Comparison of ENCODE assay signal across 8 cellular contexts in the genomic region with DNA sequence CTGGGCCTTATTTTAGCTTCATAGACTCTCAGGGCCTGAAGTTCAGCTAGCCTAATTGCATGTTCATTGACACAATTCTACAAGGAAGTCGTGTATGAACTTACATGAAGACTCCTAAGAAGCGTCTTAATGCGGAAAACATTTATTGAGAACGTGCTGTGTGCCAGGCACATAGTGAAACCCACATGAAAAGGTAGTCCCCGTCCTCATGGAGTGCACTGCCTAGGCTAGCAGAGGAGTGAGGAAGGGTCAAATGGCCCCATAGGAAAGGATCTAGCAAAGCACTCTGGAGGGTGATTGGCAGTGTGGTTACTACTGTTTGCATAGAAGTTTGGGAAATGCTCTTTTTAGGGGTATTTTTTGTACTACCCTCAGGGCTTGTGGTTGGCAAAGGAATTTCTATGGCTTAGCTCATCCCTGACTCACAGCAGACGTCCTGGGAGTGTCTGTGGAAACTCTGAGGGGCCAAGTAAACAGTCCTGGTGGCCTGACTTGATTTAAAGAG. TPM values are rescaled to one million over a fixed set of nuclear protein-coding genes. Genes with fewer than 3 reads are reported as not detected.
A peak's percentile ranks its signal among the peaks of the same experiment; 100 is the strongest.
DNase-seq lines count a peak whose midpoint lies in the region; ATAC-seq, FAIRE-seq and TF ChIP-seq lines count a peak whose summit lies in the region.

No MANE protein-coding gene starts in this region.

- no peak for TF ChIP-seq POLR2A in adrenal gland (IDR thresholded peaks at IDR 0.05)

- 66 to 70% (median 69%) methylated on average over 6 of the region's 6 CpGs for WGBS in adrenal gland, 4 donors

- ATAC-seq in thoracic aorta (ENCODE audit: insufficient number of reproducible peaks, low FRiP score, low read depth) (no peak), GM18870 (IDR thresholded peaks at IDR 0.05; ENCODE audit: unreplicated experiment) (no peak)

- H3K9ac ChIP-seq in kidney (ENCODE audit: low read length in 2 of 2): peak overlapping the region in 1 of 2 donors; percentile 60

- intact Hi-C loops in A673 (cut with micrococcal nuclease; ENCODE audit: unreplicated experiment) (loop anchor here (5.0 kb wide), 1 partner anchor 327 kb away; no protein-coding TSS in a partner anchor), adrenal gland (cut with DNase I) (loop anchor here in 1 of 2 donors (5.0 to 10.0 kb wide), 2 partner anchors 71 to 72 kb away; no protein-coding TSS in a partner anchor), kidney (cut with DNase I) (loop anchor here (10.0 kb wide), 1 partner anchor 69 kb away; no protein-coding TSS in a partner anchor)

- peak overlapping the region; percentile 75 for H3K4me3 ChIP-seq in A673 (ENCODE audit: low read depth, low read length, poor library complexity, severe bottlenecking)
- peak overlapping the region in 1 of 4 donors; percentile 79 for H3K4me3 ChIP-seq in adrenal gland
- peak overlapping the region; percentile 66 to 71 for H3K4me3 ChIP-seq in kidney (ENCODE audit: low read length in 2 of 2)
- H3K4me3 ChIP-seq in thoracic aorta: peak overlapping the region; percentile 87

- DNase-seq in A673 (ENCODE audit: low spot score): no peak
- peak; percentile 92 for DNase-seq in HS-27A (ENCODE audit: low read depth)
- no peak for DNase-seq in adrenal gland
- no peak for DNase-seq in kidney
- no peak for DNase-seq in thoracic aorta (ENCODE audit: low spot score)
- DNase-seq in hippocampal formation (lab: John Stamatoyannopoulos, UW): no peak
- no peak for DNase-seq in stimulated activated CD4-positive, alpha-beta T cell treated with anti-CD3 and anti-CD28 coated beads, Interleukin-15, amount 100 ng/mL, for 24 hours

- H3K27ac ChIP-seq in A673 (ENCODE audit: low read depth, low read length, poor library complexity, severe bottlenecking) (peak overlapping the region; percentile 73), adrenal gland (peak overlapping the region in 4 of 5 donors; percentile 46 to 91 (median 70)), kidney (ENCODE audit: low read depth in 2 of 2, low read length in 2 of 2) (peak overlapping the region; percentile 75), thoracic aorta (peak overlapping the region; percentile 71 to 72)

- H3K4me1 ChIP-seq in A673 (ENCODE audit: insufficient read depth, low read length, poor library complexity, severe bottlenecking) (peaks cover 34% of the 10 kb centered on the region), adrenal gland (replicated peaks in 1 of 2) (peaks cover 37 to 39% of the 10 kb centered on the region in 2 donors), kidney (ENCODE audit: control insufficient read depth in 1 of 2, insufficient read depth in 1 of 2, low read depth in 1 of 2, low read length in 2 of 2) (peaks cover 13 to 16% of the 10 kb centered on the region in 2 donors), thoracic aorta (ENCODE audit: control insufficient read depth in 1 of 2, low read depth in 2 of 2) (peaks cover 21 to 30% of the 10 kb centered on the region in 2 donors)

- BruUV-seq in A673 (replicated peaks; lab: Mats Ljungman, UMichigan): no TSS peak

- no peaks in the 10 kb centered on the region for H3K9me3 ChIP-seq in A673 (ENCODE audit: low read depth, low read length, poor library complexity, severe bottlenecking)
- no peaks in the 10 kb centered on the region for H3K9me3 ChIP-seq in adrenal gland (replicated peaks in 1 of 3)
- H3K9me3 ChIP-seq in kidney (ENCODE audit: control insufficient read depth in 1 of 2, low read length in 2 of 2): no peaks in the 10 kb centered on the region
- H3K9me3 ChIP-seq in thoracic aorta: no peaks in the 10 kb centered on the region

- POLR2A ChIA-PET in A673 (lab: Charles Lee; ENCODE audit: low non-redundant PET): interaction anchor here (0.7 kb wide), 1 partner anchor 11 kb away, joined by 3 read pairs; no protein-coding TSS in a partner anchor

- H3K27me3 ChIP-seq in A673 (replicated peaks; ENCODE audit: insufficient read depth, low read depth, low read length, poor library complexity) (no peaks in the 10 kb centered on the region), adrenal gland (no peaks in the 10 kb centered on the region), thoracic aorta (replicated peaks; ENCODE audit: insufficient read depth) (no peaks in the 10 kb centered on the region)

- FAIRE-seq in kidney (lab: Jason Lieb, UNC): no peak

- TF ChIP-seq CTCF in A673 (conservative IDR thresholded peaks at IDR 0.05; ENCODE audit: low read depth, low read length) (no peak), adrenal gland (IDR thresholded peaks at IDR 0.05) (no peak), kidney (IDR thresholded peaks at IDR 0.05; ENCODE audit: borderline replicate concordance, extremely low read depth, insufficient read depth) (no peak), thoracic aorta (IDR thresholded peaks at IDR 0.05) (no peak)

- H3K36me3 ChIP-seq in A673 (ENCODE audit: insufficient read depth, low read length, poor library complexity, severe bottlenecking) (no peaks in the 10 kb centered on the region), adrenal gland (replicated peaks in 1 of 2) (no peaks in the 10 kb centered on the region), kidney (ENCODE audit: control insufficient read depth in 1 of 2, insufficient read depth in 2 of 2, low read length in 2 of 2) (no peaks in the 10 kb centered on the region), thoracic aorta (no peaks in the 10 kb centered on the region)

- CTCF ChIA-PET in A673 (lab: Charles Lee): interaction anchor here (4.1 kb wide), 1 partner anchor 74 kb away, joined by 55 read pairs; no protein-coding TSS in a partner anchor

RNA-seq across cellular contexts. Expression of gene NPTN, which starts 0.9 kb away (rescaled TPM):
- total RNA-seq in A673 (2021) (96.1 and 101 TPM in 2 replicates), adrenal gland (100 to 1,000 TPM; 100 to 197 (median 127) TPM), kidney (130 TPM), thoracic aorta (100 to 1,000 TPM; 247 to 250 TPM)
- polyA plus RNA-seq in adrenal gland (100 to 1,000 TPM in 1 of 3 donors, 10 to 100 TPM in 2; 26.5 to 169 (median 28.7) TPM), kidney (ENCODE audit: insufficient read depth, low read depth, low replicate concordance) (100 TPM)

RNA-seq across cellular contexts. Expression of gene CD276, which starts 50.1 kb away (rescaled TPM):
- 71.4 and 74.6 TPM in 2 replicates for total RNA-seq in A673 (2021)
- 100 to 1,000 TPM in 4 of 8 donors, 10 to 100 TPM in 4; 68.4 to 147 (median 98.2) TPM for total RNA-seq in adrenal gland
- 10 to 100 TPM; 53.4 to 100.0 (median 78.7) TPM for polyA plus RNA-seq in adrenal gland
- 31.5 TPM for total RNA-seq in kidney
- 25.0 TPM for polyA plus RNA-seq in kidney (ENCODE audit: insufficient read depth, low read depth, low replicate concordance)
- total RNA-seq in thoracic aorta: 10 to 100 TPM; 47.4 to 67.6 TPM
